Comparison of ENCODE assay signal across 10 cellular contexts in the genomic region with DNA sequence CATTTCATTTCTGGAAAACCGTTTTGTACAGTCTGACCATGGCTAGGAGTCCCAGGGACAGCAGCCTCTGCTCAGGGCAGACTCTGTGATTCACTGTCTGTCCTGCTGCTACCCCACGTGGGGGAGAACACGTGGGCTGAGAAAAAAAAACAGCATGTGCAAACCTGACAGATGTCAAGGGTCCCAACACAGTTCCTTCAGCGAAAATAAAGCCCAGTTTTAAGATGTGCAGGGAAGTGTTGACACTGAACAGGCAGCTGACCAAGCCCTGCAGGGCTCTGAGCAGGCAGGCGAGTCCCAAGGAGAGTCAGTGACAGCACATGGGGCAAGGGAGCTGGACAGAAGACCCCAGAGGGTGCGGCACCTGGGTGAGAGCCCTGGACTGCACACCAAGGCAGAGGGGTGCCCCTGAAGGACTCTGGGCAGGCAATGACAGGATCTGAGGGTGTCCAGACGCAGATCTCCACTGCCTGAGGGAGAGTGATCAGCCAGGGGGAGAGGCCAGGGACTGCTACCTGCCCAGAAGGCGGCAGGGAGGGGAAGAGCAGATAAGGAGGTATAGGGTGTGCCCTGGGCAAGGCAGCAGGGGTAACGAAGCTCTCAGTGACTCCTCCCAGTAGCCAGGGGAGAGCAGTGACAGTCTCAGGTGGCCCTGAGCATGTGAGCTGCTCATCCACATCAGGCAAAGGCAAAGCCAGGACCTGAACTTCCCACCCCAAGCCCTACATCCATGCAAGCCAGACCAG. TPM values are rescaled to one million over a fixed set of nuclear protein-coding genes. Genes with fewer than 3 reads are reported as not detected.
DNase-seq lines count a peak whose midpoint lies in the region; ATAC-seq, FAIRE-seq and TF ChIP-seq lines count a peak whose summit lies in the region.
"Had no signal": no experiment of that assay in that cellular context is flagged by ENCODE, and none has a peak within 500 bp of the region (broad histone marks: within the 10 kb centered on the region; RNA-seq: fewer than 3 reads in every experiment).

No MANE protein-coding gene starts in this region.

- peaks cover 9% of the 10 kb centered on the region for H3K4me1 Mint-ChIP-seq in endodermal cell

- H3K27ac Mint-ChIP-seq in endodermal cell = peak overlapping the region; percentile 91

- peak overlapping the region; percentile 69 for H3K27ac ChIP-seq in 22Rv1
- peak overlapping the region; percentile 83 for H3K27ac ChIP-seq in endodermal cell (ENCODE audit: low read depth, low read length)
- H3K27ac ChIP-seq in mesodermal cell (ENCODE audit: low read depth, low read length, severe bottlenecking) = peak overlapping the region; percentile 86

- no peak for TF ChIP-seq POLR2A in H54 (IDR thresholded peaks at IDR 0.05; ENCODE audit: low read depth, low read length)

- H3K27me3 ChIP-seq in endodermal cell (ENCODE audit: control insufficient read depth, insufficient read depth, low read length, poor library complexity, severe bottlenecking) = no peaks in the 10 kb centered on the region

- H3K4me1 ChIP-seq in endodermal cell (ENCODE audit: control insufficient read depth, insufficient read depth, low read length) (no peaks in the 10 kb centered on the region), mesodermal cell (ENCODE audit: control insufficient read depth, insufficient read depth, low read length, poor library complexity, severe bottlenecking) (peaks cover 44% of the 10 kb centered on the region)

- H3K36me3 ChIP-seq in endodermal cell (ENCODE audit: control insufficient read depth, insufficient read depth, low read length) = peaks cover 19% of the 10 kb centered on the region
- peaks cover 59% of the 10 kb centered on the region for H3K36me3 ChIP-seq in mesodermal cell (ENCODE audit: control insufficient read depth, insufficient read depth, low read length)

- no peaks in the 10 kb centered on the region for H3K27me3 Mint-ChIP-seq in endodermal cell (ENCODE audit: insufficient read depth)

- TF ChIP-seq CTCF in 22Rv1 (IDR thresholded peaks at IDR 0.05) (no peak), endodermal cell (conservative IDR thresholded peaks at IDR 0.05) (no peak)

- WGBS in endodermal cell (ENCODE audit: insufficient coverage in 1 of 2, insufficient read length in 1 of 2), 2 experiments = 84 to 86% methylated on average over 7 to 9 of the region's 9 CpGs
- 86 to 89% methylated on average over 9 of the region's 9 CpGs for WGBS in mesodermal cell (ENCODE audit: insufficient coverage in 2 of 2), 2 experiments

- peaks cover 35% of the 10 kb centered on the region for H3K36me3 Mint-ChIP-seq in endodermal cell (ENCODE audit: low read depth)

- FAIRE-seq in H54 (lab: Jason Lieb, UNC) = no peak
- FAIRE-seq: TTC549 had no signal

- H3K4me3 Mint-ChIP-seq in endodermal cell = no peak overlapping the region

- no peak overlapping the region for H3K9ac ChIP-seq in endodermal cell (ENCODE audit: extremely low read depth, low read length, poor library complexity, severe bottlenecking)

- DNase-seq in NCI-H1694 treated with DMSO at 0.1 percent for 48 hours (lab: John Stamatoyannopoulos, UW) (peak; percentile 5), endodermal cell (peak; percentile 51), H54 (ENCODE audit: insufficient read length, low spot score) (no peak)
- DNase-seq in activated effector memory CD4-positive, alpha-beta T cell treated with Interleukin-2 at 50 U/mL for 16 hours = no peak

- H3K4me3 ChIP-seq in endodermal cell (ENCODE audit: low read length) = no peak overlapping the region
- H3K4me3 ChIP-seq in mesodermal cell (ENCODE audit: extremely low read depth, insufficient read depth, low read length, poor library complexity, severe bottlenecking) = no peak overlapping the region

- ATAC-seq in GM21619 (IDR thresholded peaks at IDR 0.05; ENCODE audit: unreplicated experiment) (no peak), HG03521 (IDR thresholded peaks at IDR 0.05; ENCODE audit: unreplicated experiment) (no peak)

- H3K9me3 ChIP-seq in endodermal cell (ENCODE audit: control insufficient read depth, low read length) (no peaks in the 10 kb centered on the region), mesodermal cell (ENCODE audit: control insufficient read depth, low read length) (no peaks in the 10 kb centered on the region)

- H3K9me3 Mint-ChIP-seq in endodermal cell = no peaks in the 10 kb centered on the region

RNA-seq across cellular contexts. Expression of gene SPATC1L, which starts 5.1 kb away (rescaled TPM):
- 10 to 100 TPM; 29.5 to 31.9 TPM for total RNA-seq in endodermal cell
- 32.1 TPM for polyA plus RNA-seq in endodermal cell (2013, experiment 1 of 2)
- 33.4 TPM for polyA plus RNA-seq in endodermal cell (2013, experiment 2 of 2)
- 39.8 TPM for polyA plus RNA-seq in mesodermal cell (2013, experiment 1 of 2)
- 31.9 TPM for polyA plus RNA-seq in mesodermal cell (2013, experiment 2 of 2)

RNA-seq across cellular contexts. Expression of gene FTCD, which starts 34.0 kb away (rescaled TPM):
- 1 to 10 TPM; 3.5 to 4.6 TPM for total RNA-seq in endodermal cell
- polyA plus RNA-seq in endodermal cell (2013, experiment 1 of 2) = 3.0 TPM
- 1.0 TPM for polyA plus RNA-seq in endodermal cell (2013, experiment 2 of 2)
- 2.3 TPM for polyA plus RNA-seq in mesodermal cell (2013, experiment 1 of 2)
- 1.3 TPM for polyA plus RNA-seq in mesodermal cell (2013, experiment 2 of 2)
- total RNA-seq: pulmonary artery endothelial cell had no signal

RNA-seq across cellular contexts. Expression of gene LSS, which starts 39.2 kb away (rescaled TPM):
- 10 to 100 TPM; 56.7 to 85.2 TPM for total RNA-seq in endodermal cell
- 101 TPM for polyA plus RNA-seq in endodermal cell (2013, experiment 1 of 2)
- 100 TPM for polyA plus RNA-seq in endodermal cell (2013, experiment 2 of 2)
- polyA plus RNA-seq in mesodermal cell (2013, experiment 1 of 2) = 96.0 TPM
- polyA plus RNA-seq in mesodermal cell (2013, experiment 2 of 2) = 87.3 TPM

Comparison
In these comparisons a context has a peak if more than half of its experiments do, and no peak if none do; other contexts are left out.
1. DNase-seq: peak in NCI-H1694 treated with DMSO at 0.1 percent for 48 hours (single experiment) and endodermal cell (single experiment); none in activated effector memory CD4-positive, alpha-beta T cell treated with Interleukin-2 at 50 U/mL for 16 hours (single experiment) and H54 (single experiment).
2. Peak in every context shown above with its lines, with median percentiles within 50 percentile points of each other: H3K27ac ChIP-seq.